ENCODE assay signal across 10 cellular contexts in the genomic region with DNA sequence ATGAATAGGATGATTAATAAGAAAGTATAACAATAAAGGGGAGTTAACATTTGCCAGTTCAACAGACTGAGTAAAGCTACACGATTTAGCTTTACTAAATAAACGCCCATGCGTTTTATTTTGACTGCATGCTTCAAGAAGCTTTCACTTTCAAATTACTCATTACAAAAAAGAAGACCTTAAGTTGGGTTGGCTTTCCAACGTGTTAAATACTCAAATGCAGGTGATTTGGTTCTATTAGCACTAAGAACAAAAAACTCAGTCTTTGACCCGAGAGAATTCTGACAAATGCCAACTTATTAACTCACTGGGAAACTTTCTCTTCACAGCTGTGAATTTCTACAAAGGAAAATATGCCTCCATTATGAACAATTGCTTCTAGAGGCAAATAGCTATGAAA. TPM values are rescaled to one million over a fixed set of nuclear protein-coding genes. Genes with fewer than 3 reads are reported as not detected.
A peak's percentile ranks its signal among the peaks of the same experiment; 100 is the strongest.
DNase-seq lines count a peak whose midpoint lies in the region; ATAC-seq lines count a peak whose summit lies in the region.
"Had no signal": no experiment of that assay in that cellular context is flagged by ENCODE, and none has a peak within 500 bp of the region (broad histone marks: within the 10 kb centered on the region; RNA-seq: fewer than 3 reads in every experiment).

No MANE protein-coding gene starts in this region.

- H3K27ac Mint-ChIP-seq in activated T-cell treated with anti-CD3 and anti-CD28 coated beads, Interleukin-2, amount 50 U/mL, for 24 hours, result peak overlapping the region; percentile 78
- no peak overlapping the region for H3K27ac Mint-ChIP-seq in activated CD8-positive, alpha-beta T cell treated with anti-CD3 and anti-CD28 coated beads, Interleukin-2, amount 10 ng/mL, durations not matched to agents 7 days and 5 days

- peaks cover 12 to 36% (median 14%) of the 10 kb centered on the region in 5 donors for H3K36me3 ChIP-seq in subcutaneous abdominal adipose tissue (ENCODE audit: control insufficient read depth in 5 of 5, insufficient read depth in 5 of 5, low read length in 5 of 5)

- no peak for DNase-seq in activated T-cell treated with anti-CD3 and anti-CD28 coated beads, Interleukin-2, amount 50 U/mL, for 24 hours
- no peak for DNase-seq in activated T-cell treated with anti-CD3 and anti-CD28 coated beads, Interleukin-2, amount 50 U/mL, for 48 hours
- no peak for DNase-seq in activated CD8-positive, alpha-beta T cell treated with anti-CD3 and anti-CD28 coated beads, Interleukin-2, amount 10 ng/mL, durations not matched to agents 7 days and 5 days
- DNase-seq in NCI-H2107 (lab: John Stamatoyannopoulos, UW), result no peak
- no peak for DNase-seq in COR-L47 (lab: John Stamatoyannopoulos, UW)
- DNase-seq in NCI-H446 treated with DMSO at 0.1 percent for 48 hours (lab: John Stamatoyannopoulos, UW), result no peak
- DNase-seq: adrenal gland, SHP77 treated with DMSO at 0.1 percent for 48 hours had no signal

- H3K9me3 Mint-ChIP-seq in activated T-cell treated with anti-CD3 and anti-CD28 coated beads, Interleukin-2, amount 50 U/mL, for 24 hours, result no peaks in the 10 kb centered on the region
- no peaks in the 10 kb centered on the region for H3K9me3 Mint-ChIP-seq in activated CD8-positive, alpha-beta T cell treated with anti-CD3 and anti-CD28 coated beads, Interleukin-2, amount 10 ng/mL, durations not matched to agents 7 days and 5 days (ENCODE audit: insufficient read depth)

- ATAC-seq in HG02884 (IDR thresholded peaks at IDR 0.05; ENCODE audit: unreplicated experiment), result peak; percentile 82
- ATAC-seq in activated CD8-positive, alpha-beta T cell treated with anti-CD3 and anti-CD28 coated beads, Interleukin-2, amount 10 ng/mL, durations not matched to agents 7 days and 5 days, result no peak

- no peaks in the 10 kb centered on the region for H3K9me3 ChIP-seq in subcutaneous abdominal adipose tissue (ENCODE audit: control insufficient read depth in 5 of 5, low read length in 5 of 5)
- H3K9me3 ChIP-seq: adrenal gland had no signal

- CTCF ChIA-PET in activated CD8-positive, alpha-beta T cell treated with anti-CD3 and anti-CD28 coated beads, Interleukin-2, amount 10 ng/mL, durations not matched to agents 7 days and 5 days (lab: Charles Lee), result interaction anchor here (1.6 to 3.6 kb wide), 6 partner anchors 10 to 248 kb away, joined by 4 to 24 read pairs (median 7); a partner anchor contains a TSS

- peaks cover 84% of the 10 kb centered on the region for H3K36me3 Mint-ChIP-seq in activated T-cell treated with anti-CD3 and anti-CD28 coated beads, Interleukin-2, amount 50 U/mL, for 24 hours (ENCODE audit: low read depth)
- H3K36me3 Mint-ChIP-seq in activated CD8-positive, alpha-beta T cell treated with anti-CD3 and anti-CD28 coated beads, Interleukin-2, amount 10 ng/mL, durations not matched to agents 7 days and 5 days (ENCODE audit: low read depth), result peaks cover 57% of the 10 kb centered on the region

- H3K4me1 Mint-ChIP-seq in activated T-cell treated with anti-CD3 and anti-CD28 coated beads, Interleukin-2, amount 50 U/mL, for 24 hours (ENCODE audit: low read depth), result peaks cover 54% of the 10 kb centered on the region
- H3K4me1 Mint-ChIP-seq in activated CD8-positive, alpha-beta T cell treated with anti-CD3 and anti-CD28 coated beads, Interleukin-2, amount 10 ng/mL, durations not matched to agents 7 days and 5 days (ENCODE audit: low read depth), result peaks cover 13% of the 10 kb centered on the region

- H3K4me3 ChIP-seq in subcutaneous abdominal adipose tissue (ENCODE audit: low read depth in 1 of 5, low read length in 5 of 5), result no peak overlapping the region
- H3K4me3 ChIP-seq: adrenal gland had no signal

- POLR2A ChIA-PET in activated CD8-positive, alpha-beta T cell treated with anti-CD3 and anti-CD28 coated beads, Interleukin-2, amount 10 ng/mL, durations not matched to agents 7 days and 5 days (lab: Charles Lee), result interaction anchor here (1.1 kb wide), 1 partner anchor 24 kb away, joined by 3 read pairs; no protein-coding TSS in a partner anchor

- H3K4me3 Mint-ChIP-seq in activated T-cell treated with anti-CD3 and anti-CD28 coated beads, Interleukin-2, amount 50 U/mL, for 24 hours, result peak overlapping the region; percentile 45
- peak overlapping the region; percentile 25 for H3K4me3 Mint-ChIP-seq in activated CD8-positive, alpha-beta T cell treated with anti-CD3 and anti-CD28 coated beads, Interleukin-2, amount 10 ng/mL, durations not matched to agents 7 days and 5 days

- peak overlapping the region in 1 of 5 donors; percentile 2 for H3K9ac ChIP-seq in subcutaneous abdominal adipose tissue (ENCODE audit: low read length in 5 of 5)

- H3K27ac ChIP-seq in subcutaneous abdominal adipose tissue (ENCODE audit: low read depth, low read length), result peak overlapping the region; percentile 45
- H3K27ac ChIP-seq: adrenal gland had no signal

- no peaks in the 10 kb centered on the region for H3K27me3 Mint-ChIP-seq in activated T-cell treated with anti-CD3 and anti-CD28 coated beads, Interleukin-2, amount 50 U/mL, for 24 hours
- H3K27me3 Mint-ChIP-seq in activated CD8-positive, alpha-beta T cell treated with anti-CD3 and anti-CD28 coated beads, Interleukin-2, amount 10 ng/mL, durations not matched to agents 7 days and 5 days (ENCODE audit: low read depth), result no peaks in the 10 kb centered on the region

- peaks cover 0 to 14% (median 8%) of the 10 kb centered on the region in 5 donors for H3K4me1 ChIP-seq in subcutaneous abdominal adipose tissue (ENCODE audit: control insufficient read depth in 5 of 5, insufficient read depth in 5 of 5, low read length in 5 of 5)

- H3K27me3 ChIP-seq in subcutaneous abdominal adipose tissue (ENCODE audit: control insufficient read depth in 5 of 5, insufficient read depth in 4 of 5, low read length in 5 of 5), result no peaks in the 10 kb centered on the region
- H3K27me3 ChIP-seq: adrenal gland had no signal

RNA-seq across cellular contexts. Expression of a gene that starts 24.8 kb away (rescaled TPM):
- total RNA-seq in activated CD8-positive, alpha-beta T cell treated with anti-CD3 and anti-CD28 coated beads, Interleukin-2, amount 10 ng/mL, durations not matched to agents 7 days and 5 days, result 10 to 100 TPM; 14.7 to 18.0 TPM

RNA-seq across cellular contexts. Expression of a gene that starts 51.9 kb away (rescaled TPM):
- 10 to 100 TPM; 44.0 to 47.1 TPM for total RNA-seq in activated CD8-positive, alpha-beta T cell treated with anti-CD3 and anti-CD28 coated beads, Interleukin-2, amount 10 ng/mL, durations not matched to agents 7 days and 5 days
